In genomic region chr6:57317060-57317943, GRCh38 we compare ENCODE assay signal across 1 cellular context.
TF ChIP-seq lines count a peak whose summit lies in the region.

PRIM2 (plus strand) TSS chr6:57317630; CDS start chr6:57318446, 816 bp downstream.

TF ChIP-seq in SK-N-SH, 30 proteins besides CTCF, POLR2A, EP300 and RAD21 (continued from another document):
- TF ChIP-seq, protein P1, sequence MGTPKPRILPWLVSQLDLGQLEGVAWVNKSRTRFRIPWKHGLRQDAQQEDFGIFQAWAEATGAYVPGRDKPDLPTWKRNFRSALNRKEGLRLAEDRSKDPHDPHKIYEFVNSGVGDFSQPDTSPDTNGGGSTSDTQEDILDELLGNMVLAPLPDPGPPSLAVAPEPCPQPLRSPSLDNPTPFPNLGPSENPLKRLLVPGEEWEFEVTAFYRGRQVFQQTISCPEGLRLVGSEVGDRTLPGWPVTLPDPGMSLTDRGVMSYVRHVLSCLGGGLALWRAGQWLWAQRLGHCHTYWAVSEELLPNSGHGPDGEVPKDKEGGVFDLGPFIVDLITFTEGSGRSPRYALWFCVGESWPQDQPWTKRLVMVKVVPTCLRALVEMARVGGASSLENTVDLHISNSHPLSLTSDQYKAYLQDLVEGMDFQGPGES (IDR thresholded peaks at IDR 0.05; ENCODE audit: low read depth, low read length), result no peak
- TF ChIP-seq USF1 (IDR thresholded peaks at IDR 0.05; ENCODE audit: borderline replicate concordance, low read depth) (no peak), EZH2phosphoT487 (IDR thresholded peaks at IDR 0.05; ENCODE audit: borderline replicate concordance, low read depth) (no peak), GABPA (IDR thresholded peaks at IDR 0.05; ENCODE audit: low read depth) (peak; percentile 91), TAF1 (IDR thresholded peaks at IDR 0.05; ENCODE audit: borderline replicate concordance, low read depth, low read length) (peak; percentile 88), TEAD4 (IDR thresholded peaks at IDR 0.05; ENCODE audit: borderline replicate concordance, insufficient read depth) (no peak), JUND (IDR thresholded peaks at IDR 0.05) (no peak), POLR2AphosphoS5 (IDR thresholded peaks at IDR 0.05; ENCODE audit: low read depth, low read length) (peak; percentile 90)
- TF ChIP-seq, protein P2, sequence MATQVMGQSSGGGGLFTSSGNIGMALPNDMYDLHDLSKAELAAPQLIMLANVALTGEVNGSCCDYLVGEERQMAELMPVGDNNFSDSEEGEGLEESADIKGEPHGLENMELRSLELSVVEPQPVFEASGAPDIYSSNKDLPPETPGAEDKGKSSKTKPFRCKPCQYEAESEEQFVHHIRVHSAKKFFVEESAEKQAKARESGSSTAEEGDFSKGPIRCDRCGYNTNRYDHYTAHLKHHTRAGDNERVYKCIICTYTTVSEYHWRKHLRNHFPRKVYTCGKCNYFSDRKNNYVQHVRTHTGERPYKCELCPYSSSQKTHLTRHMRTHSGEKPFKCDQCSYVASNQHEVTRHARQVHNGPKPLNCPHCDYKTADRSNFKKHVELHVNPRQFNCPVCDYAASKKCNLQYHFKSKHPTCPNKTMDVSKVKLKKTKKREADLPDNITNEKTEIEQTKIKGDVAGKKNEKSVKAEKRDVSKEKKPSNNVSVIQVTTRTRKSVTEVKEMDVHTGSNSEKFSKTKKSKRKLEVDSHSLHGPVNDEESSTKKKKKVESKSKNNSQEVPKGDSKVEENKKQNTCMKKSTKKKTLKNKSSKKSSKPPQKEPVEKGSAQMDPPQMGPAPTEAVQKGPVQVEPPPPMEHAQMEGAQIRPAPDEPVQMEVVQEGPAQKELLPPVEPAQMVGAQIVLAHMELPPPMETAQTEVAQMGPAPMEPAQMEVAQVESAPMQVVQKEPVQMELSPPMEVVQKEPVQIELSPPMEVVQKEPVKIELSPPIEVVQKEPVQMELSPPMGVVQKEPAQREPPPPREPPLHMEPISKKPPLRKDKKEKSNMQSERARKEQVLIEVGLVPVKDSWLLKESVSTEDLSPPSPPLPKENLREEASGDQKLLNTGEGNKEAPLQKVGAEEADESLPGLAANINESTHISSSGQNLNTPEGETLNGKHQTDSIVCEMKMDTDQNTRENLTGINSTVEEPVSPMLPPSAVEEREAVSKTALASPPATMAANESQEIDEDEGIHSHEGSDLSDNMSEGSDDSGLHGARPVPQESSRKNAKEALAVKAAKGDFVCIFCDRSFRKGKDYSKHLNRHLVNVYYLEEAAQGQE (IDR thresholded peaks at IDR 0.05; ENCODE audit: low read depth, low read length), result no peak
